ENCODE assay signal across 20 cellular contexts in the genomic region with DNA sequence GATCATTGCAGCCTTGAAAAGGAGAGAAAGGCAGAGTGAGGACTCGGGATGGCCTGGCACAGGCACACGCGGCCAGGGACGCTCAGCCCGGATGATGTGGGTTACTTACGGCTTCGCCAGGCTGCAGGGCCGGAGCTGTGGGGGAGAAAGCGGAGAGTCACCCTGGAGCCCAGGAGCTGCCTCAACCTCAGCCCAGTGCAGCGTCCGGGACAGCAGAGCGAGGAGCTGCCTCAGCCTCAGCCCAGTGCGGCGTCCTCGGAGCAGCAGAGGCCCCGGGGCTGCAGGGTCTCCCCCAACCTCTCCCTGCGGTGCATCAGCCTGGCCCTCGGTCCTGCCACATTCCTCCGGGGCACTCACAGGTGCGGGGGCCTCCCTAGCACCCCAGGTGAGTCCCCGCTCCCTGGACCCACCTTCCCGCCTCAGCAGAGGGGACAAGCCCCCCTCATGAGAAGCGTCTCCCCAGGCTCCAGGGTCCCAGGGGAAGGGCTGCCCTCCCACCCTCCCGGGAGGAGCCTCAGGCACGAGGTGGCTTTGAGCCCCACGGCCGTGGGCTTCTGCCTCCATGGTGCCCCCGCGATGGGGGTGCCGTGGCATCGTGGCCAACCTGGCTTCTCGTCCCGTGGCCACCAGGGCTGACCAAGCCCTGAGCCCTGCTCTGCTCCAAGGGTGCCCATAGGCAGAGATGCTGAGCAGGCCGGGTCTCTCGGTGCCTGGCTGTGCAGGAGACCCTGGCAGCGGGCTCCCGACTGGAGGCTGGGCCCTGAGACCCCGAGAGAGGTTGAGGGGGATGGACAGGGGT. TPM values are rescaled to one million over a fixed set of nuclear protein-coding genes. Genes with fewer than 3 reads are reported as not detected.
DNase-seq lines count a peak whose midpoint lies in the region; ATAC-seq, FAIRE-seq and TF ChIP-seq lines count a peak whose summit lies in the region.
"Had no signal": no experiment of that assay in that cellular context is flagged by ENCODE, and none has a peak within 500 bp of the region (broad histone marks: within the 10 kb centered on the region; RNA-seq: fewer than 3 reads in every experiment).

No MANE protein-coding gene starts in this region.

- H3K4me1 Mint-ChIP-seq in activated T-cell treated with anti-CD3 and anti-CD28 coated beads, Interleukin-2, amount 50 U/mL, for 4 hours (ENCODE audit: low read depth) = peaks cover under 1% of the 10 kb centered on the region
- H3K4me1 Mint-ChIP-seq in endothelial cell (ENCODE audit: unreplicated experiment) = no peaks in the 10 kb centered on the region
- H3K4me1 Mint-ChIP-seq: neural crest cell had no signal

- 90 to 97% (median 93%) methylated on average over 20 to 38 of the region's 38 CpGs for WGBS in stomach, 5 donors

- H3K4me3 ChIP-seq in stomach = no peak overlapping the region

- no peak for TF ChIP-seq CTCF in endothelial cell (IDR thresholded peaks at IDR 0.05; ENCODE audit: unreplicated experiment)
- no peak for TF ChIP-seq CTCF in stomach (IDR thresholded peaks at IDR 0.05)

- peaks cover 9 to 10% (median 9%) of the 10 kb centered on the region in 4 donors for H3K4me1 ChIP-seq in stomach

- peaks cover 0 to 8% (median 0%) of the 10 kb centered on the region in 3 donors for H3K27me3 ChIP-seq in stomach

- TF ChIP-seq EP300 in stomach (IDR thresholded peaks at IDR 0.05) = no peak

- POLR2A ChIA-PET in HEK293T (lab: Yijun Ruan, JAX) = no interaction called here

- no peaks in the 10 kb centered on the region for H3K9me3 ChIP-seq in stomach

- no peaks in the 10 kb centered on the region for H3K27me3 Mint-ChIP-seq in activated T-cell treated with anti-CD3 and anti-CD28 coated beads, Interleukin-2, amount 50 U/mL, for 4 hours (ENCODE audit: low read depth)
- peaks cover 9% of the 10 kb centered on the region for H3K27me3 Mint-ChIP-seq in endothelial cell (ENCODE audit: unreplicated experiment)

- FAIRE-seq in GM12891 (lab: Jason Lieb, UNC) = no peak
- FAIRE-seq: frontal cortex had no signal

- TF ChIP-seq POLR2A in GM12891 (IDR thresholded peaks at IDR 0.05; ENCODE audit: low read depth, low read length) = no peak
- TF ChIP-seq POLR2A in stomach (IDR thresholded peaks at IDR 0.05) = no peak

- DNase-seq in activated T-cell treated with anti-CD3 and anti-CD28 coated beads, Interleukin-2, amount 50 U/mL, for 4 hours = peak; percentile 4
- no peak for DNase-seq in activated T-cell treated with anti-CD3 and anti-CD28 coated beads, Interleukin-2, amount 50 U/mL, for 48 hours
- DNase-seq in GM12891 (ENCODE audit: insufficient read length, low spot score) = peak; percentile 18
- peak; percentile 7 for DNase-seq in endothelial cell (ENCODE audit: low spot score)
- peak; percentile 23 for DNase-seq in stomach
- DNase-seq in HuH-7 (ENCODE audit: low spot score) = no peak
- DNase-seq in HEK293T (ENCODE audit: extremely low spot score) = no peak
- DNase-seq: activated CD4-positive, alpha-beta T cell treated with anti-CD3 and anti-CD28 coated beads, Interleukin-2, amount 50 U/mL, for 1 hour; erythroblast; midbrain; NCI-H1105; NCI-H510A; stimulated activated CD4-positive, alpha-beta T cell treated with anti-CD3 and anti-CD28 coated beads, Interleukin-12 subunit alpha, Interleukin-12 subunit beta, amount 100 ng/mL, for 4 hours; stimulated activated CD8-positive, alpha-beta memory T cell treated with anti-CD3 and anti-CD28 coated beads, Interleukin-4, amount 100 ng/mL, for 48 hours; T-helper 1 cell had no signal

- ATAC-seq in activated T-cell treated with anti-CD3 and anti-CD28 coated beads, Interleukin-2, amount 50 U/mL, for 4 hours = no peak
- no peak for ATAC-seq in HG03442 (IDR thresholded peaks at IDR 0.05; ENCODE audit: unreplicated experiment)

- H3K27ac Mint-ChIP-seq in endothelial cell (ENCODE audit: unreplicated experiment) = no peak overlapping the region
- H3K27ac Mint-ChIP-seq: activated T-helper 2 cell treated with anti-CD3 and anti-CD28 coated beads, Interferon-gamma antibody, Interleukin-2, Interleukin-4, amounts not matched to agents 10 μg/mL and 5 μg/mL and 100 μg/mL, durations not matched to agents 14 hours and 24 hours and 36 hours; dendritic cell treated with granulocyte-macrophage colony-stimulating factor and Interleukin-4, amounts not matched to agents 40 ng/mL and 50 ng/mL, for 4 days had no signal

- H3K27ac ChIP-seq in stomach = no peak overlapping the region

- peaks cover 0 to 41% (median 28%) of the 10 kb centered on the region in 4 donors for H3K36me3 ChIP-seq in stomach

- no peaks in the 10 kb centered on the region for H3K9me3 Mint-ChIP-seq in activated T-cell treated with anti-CD3 and anti-CD28 coated beads, Interleukin-2, amount 50 U/mL, for 4 hours
- no peaks in the 10 kb centered on the region for H3K9me3 Mint-ChIP-seq in endothelial cell (ENCODE audit: unreplicated experiment)
- H3K9me3 Mint-ChIP-seq: activated T-helper 2 cell treated with anti-CD3 and anti-CD28 coated beads, Interferon-gamma antibody, Interleukin-2, Interleukin-4, amounts not matched to agents 10 μg/mL and 5 μg/mL and 100 μg/mL, durations not matched to agents 14 hours and 24 hours and 36 hours; dendritic cell treated with granulocyte-macrophage colony-stimulating factor and Interleukin-4, amounts not matched to agents 40 ng/mL and 50 ng/mL, for 4 days; neural crest cell had no signal

- H3K4me3 Mint-ChIP-seq in activated T-cell treated with anti-CD3 and anti-CD28 coated beads, Interleukin-2, amount 50 U/mL, for 4 hours = no peak overlapping the region
- H3K4me3 Mint-ChIP-seq in endothelial cell (ENCODE audit: unreplicated experiment) = no peak overlapping the region
- H3K4me3 Mint-ChIP-seq: dendritic cell treated with granulocyte-macrophage colony-stimulating factor and Interleukin-4, amounts not matched to agents 40 ng/mL and 50 ng/mL, for 4 days; neural crest cell had no signal

- CTCF ChIA-PET in HEK293T (lab: Yijun Ruan, JAX) = no interaction called here

- intact Hi-C loops in stomach (cut with DNase I; ENCODE audit: low total_unique reads) = no loop called here

- peaks cover 2% of the 10 kb centered on the region for H3K36me3 Mint-ChIP-seq in activated T-cell treated with anti-CD3 and anti-CD28 coated beads, Interleukin-2, amount 50 U/mL, for 4 hours (ENCODE audit: insufficient read depth)
- peaks cover 3% of the 10 kb centered on the region for H3K36me3 Mint-ChIP-seq in endothelial cell (ENCODE audit: low read depth, unreplicated experiment)

TF ChIP-seq in GM12891, 5 proteins besides CTCF, POLR2A, EP300 and RAD21:
- TF ChIP-seq POLR2AphosphoS5 (IDR thresholded peaks at IDR 0.05; ENCODE audit: low read depth, low read length) = no peak
- no peak for TF ChIP-seq TAF1 (IDR thresholded peaks at IDR 0.05; ENCODE audit: low read depth, low read length)
- TF ChIP-seq SPI1 (IDR thresholded peaks at IDR 0.05; ENCODE audit: low read depth, low read length) = no peak
- no peak for TF ChIP-seq PAX5 (IDR thresholded peaks at IDR 0.05; ENCODE audit: insufficient read depth, low read length, severe bottlenecking)
- TF ChIP-seq POU2F2 (IDR thresholded peaks at IDR 0.05; ENCODE audit: low read depth, low read length) = no peak

TF ChIP-seq in HEK293T, 16 proteins besides CTCF, POLR2A, EP300 and RAD21:
- TF ChIP-seq NFRKB (IDR thresholded peaks at IDR 0.05) (no peak), FOXK2 (IDR thresholded peaks at IDR 0.05) (no peak), BHLHE40 (IDR thresholded peaks at IDR 0.05; ENCODE audit: borderline replicate concordance) (no peak), SUZ12 (IDR thresholded peaks at IDR 0.05) (no peak), FOXA1 (IDR thresholded peaks at IDR 0.05) (no peak), CTBP1 (IDR thresholded peaks at IDR 0.05; ENCODE audit: borderline replicate concordance) (no peak), ARNT (IDR thresholded peaks at IDR 0.05) (no peak), FOXM1 (IDR thresholded peaks at IDR 0.05; ENCODE audit: borderline replicate concordance) (no peak), ELF4 (IDR thresholded peaks at IDR 0.05) (no peak), ZNF384 (IDR thresholded peaks at IDR 0.05) (no peak), L3MBTL2 (conservative IDR thresholded peaks at IDR 0.05) (no peak)
- TF ChIP-seq, protein P1, sequence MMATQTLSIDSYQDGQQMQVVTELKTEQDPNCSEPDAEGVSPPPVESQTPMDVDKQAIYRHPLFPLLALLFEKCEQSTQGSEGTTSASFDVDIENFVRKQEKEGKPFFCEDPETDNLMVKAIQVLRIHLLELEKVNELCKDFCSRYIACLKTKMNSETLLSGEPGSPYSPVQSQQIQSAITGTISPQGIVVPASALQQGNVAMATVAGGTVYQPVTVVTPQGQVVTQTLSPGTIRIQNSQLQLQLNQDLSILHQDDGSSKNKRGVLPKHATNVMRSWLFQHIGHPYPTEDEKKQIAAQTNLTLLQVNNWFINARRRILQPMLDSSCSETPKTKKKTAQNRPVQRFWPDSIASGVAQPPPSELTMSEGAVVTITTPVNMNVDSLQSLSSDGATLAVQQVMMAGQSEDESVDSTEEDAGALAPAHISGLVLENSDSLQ (IDR thresholded peaks at IDR 0.05) = no peak

RNA-seq across cellular contexts. Expression of gene RNF223, which starts 10.5 kb away (rescaled TPM):
- under 1 TPM in 1 of 3 donors, not detected in 2; 0.16 TPM for total RNA-seq in activated T-cell treated with anti-CD3 and anti-CD28 coated beads, Interleukin-2, amount 50 U/mL, for 4 hours
- 0.08 TPM for polyA plus RNA-seq in GM12891 (2012; ENCODE audit: low read depth, missing spikeins)
- total RNA-seq in endothelial cell (ENCODE audit: unreplicated experiment) (not detected), stomach (1 to 10 TPM in 2 of 5 donors, not detected in 3; 1.4 to 5.9 TPM)
- 1 to 10 TPM; 3.2 to 8.1 (median 3.4) TPM for polyA plus RNA-seq in stomach
- total RNA-seq: activated T-helper 2 cell treated with anti-CD3 and anti-CD28 coated beads, Interferon-gamma antibody, Interleukin-2, Interleukin-4, amounts not matched to agents 10 μg/mL and 5 μg/mL and 100 μg/mL, durations not matched to agents 14 hours and 24 hours and 36 hours; frontal cortex; neural crest cell had no signal

RNA-seq across cellular contexts. Expression of gene C1orf159, which starts 31.3 kb away (rescaled TPM):
- total RNA-seq in activated T-cell treated with anti-CD3 and anti-CD28 coated beads, Interleukin-2, amount 50 U/mL, for 4 hours = 10 to 100 TPM; 22.3 to 27.6 (median 26.8) TPM
- 7.1 TPM for polyA plus RNA-seq in GM12891 (2012; ENCODE audit: low read depth, missing spikeins)
- total RNA-seq in endothelial cell (ENCODE audit: unreplicated experiment) (16.6 TPM), stomach (10 to 100 TPM; 15.8 to 67.0 (median 33.8) TPM)
- polyA plus RNA-seq in stomach = 10 to 100 TPM; 10.2 to 17.1 (median 12.8) TPM

Comparison
In these comparisons a context has a peak if more than half of its experiments do, and no peak if none do; other contexts are left out.
1. DNase-seq: peak in activated T-cell treated with anti-CD3 and anti-CD28 coated beads, Interleukin-2, amount 50 U/mL, for 4 hours (single experiment), GM12891 (single experiment), endothelial cell (single experiment) and stomach (single experiment); none in activated T-cell treated with anti-CD3 and anti-CD28 coated beads, Interleukin-2, amount 50 U/mL, for 48 hours (0 of 2), HuH-7 (single experiment) and HEK293T (single experiment).